8 cellular contexts compared by ENCODE assay signal in genomic region chr9:88075966-88076285, GRCh38.
DNase-seq lines count a peak whose midpoint lies in the region; ATAC-seq and TF ChIP-seq lines count a peak whose summit lies in the region.

No MANE protein-coding gene starts in this region.

- no peaks in the 10 kb centered on the region for H3K27me3 ChIP-seq in BE2C
- no peaks in the 10 kb centered on the region for H3K27me3 ChIP-seq in neural cell (ENCODE audit: insufficient read depth, low read depth, low read length)

- TF ChIP-seq RAD21 in neural cell (conservative IDR thresholded peaks at IDR 0.05), result no peak

- H3K36me3 Mint-ChIP-seq in effector memory CD8-positive, alpha-beta T cell (ENCODE audit: insufficient read depth), result no peaks in the 10 kb centered on the region

- H3K27me3 Mint-ChIP-seq in effector memory CD8-positive, alpha-beta T cell, result peaks cover 59 to 94% of the 10 kb centered on the region in 2 donors

- H3K9me3 Mint-ChIP-seq in effector memory CD8-positive, alpha-beta T cell, result no peaks in the 10 kb centered on the region

- H3K27ac Mint-ChIP-seq in effector memory CD8-positive, alpha-beta T cell, result no peak overlapping the region

- no peaks in the 10 kb centered on the region for H3F3A ChIP-seq in neural cell (ENCODE audit: insufficient read depth, low read length, poor library complexity, severe bottlenecking)

- no peak for ATAC-seq in effector memory CD8-positive, alpha-beta T cell (replicated peaks)

- H3K36me3 ChIP-seq in BE2C, result no peaks in the 10 kb centered on the region
- no peaks in the 10 kb centered on the region for H3K36me3 ChIP-seq in neural cell (ENCODE audit: insufficient read depth, low read length)

- peak overlapping the region; percentile 71 for H3K9ac ChIP-seq in neural cell (ENCODE audit: low read length)

- H2AFZ ChIP-seq in neural cell (ENCODE audit: low read depth, low read length), result peak overlapping the region; percentile 42

- no peaks in the 10 kb centered on the region for H3K4me1 ChIP-seq in BE2C

- no peaks in the 10 kb centered on the region for H3K9me2 ChIP-seq in neural cell (ENCODE audit: insufficient read depth, low read length)

- H3K4me3 ChIP-seq in BE2C (ENCODE audit: low read depth, low read length) (peak overlapping the region; percentile 70), NB4 (ENCODE audit: low read depth, low read length) (peak overlapping the region; percentile 13), neural cell (ENCODE audit: low read length) (peak overlapping the region; percentile 69)

- peak overlapping the region; percentile 79 to 83 for H3K4me3 Mint-ChIP-seq in effector memory CD8-positive, alpha-beta T cell

- H3K4me1 Mint-ChIP-seq in effector memory CD8-positive, alpha-beta T cell (ENCODE audit: low read depth in 2 of 2), result peaks cover 12 to 16% of the 10 kb centered on the region in 2 donors

- peak overlapping the region; percentile 27 for H3K4me2 ChIP-seq in neural cell (ENCODE audit: low read length)

- no peaks in the 10 kb centered on the region for H4K20me1 ChIP-seq in neural cell (ENCODE audit: insufficient read depth)

- no peaks in the 10 kb centered on the region for H3K79me2 ChIP-seq in neural cell (replicated peaks; ENCODE audit: insufficient read depth, low read length)

- peak overlapping the region; percentile 55 for H3K27ac ChIP-seq in neural cell (ENCODE audit: low read length)

- TF ChIP-seq EP300 in neural cell (conservative IDR thresholded peaks at IDR 0.05; ENCODE audit: poor library complexity, severe bottlenecking), result no peak

- DNase-seq in BE2C, result no peak
- DNase-seq in NB4 (ENCODE audit: low read depth), result no peak
- DNase-seq in effector memory CD8-positive, alpha-beta T cell, result no peak
- DNase-seq in stimulated activated CD4-positive, alpha-beta T cell treated with anti-CD3 and anti-CD28 coated beads, Interleukin-4, amount 100 ng/mL, for 4 hours, result no peak
- DNase-seq in cerebellum (ENCODE audit: low spot score), result no peak
- DNase-seq in RKO (ENCODE audit: low spot score), result no peak
- DNase-seq in stimulated activated CD4-positive, alpha-beta T cell treated with anti-CD3 and anti-CD28 coated beads, Interleukin-2, amount 100 ng/mL, for 48 hours, result no peak

- TF ChIP-seq CTCF in BE2C (IDR thresholded peaks at IDR 0.05; ENCODE audit: low read depth, low read length), result no peak
- TF ChIP-seq CTCF in NB4 (IDR thresholded peaks at IDR 0.05; ENCODE audit: low read depth, low read length), result no peak
- no peak for TF ChIP-seq CTCF in neural cell (IDR thresholded peaks at IDR 0.05; ENCODE audit: poor library complexity, severe bottlenecking)

- H3K9me3 ChIP-seq in BE2C (0 out of 2 replicates have a peak, but pooled peaks cover 3% of the 10 kb centered on the region), neural cell (ENCODE audit: low read length) (no peaks in the 10 kb centered on the region)

- no peak for TF ChIP-seq POLR2A in NB4 (IDR thresholded peaks at IDR 0.05; ENCODE audit: extremely low read depth, insufficient read length)

TF ChIP-seq in neural cell, 6 proteins besides CTCF, POLR2A, EP300 and RAD21:
- TF ChIP-seq SMC3 (conservative IDR thresholded peaks at IDR 0.05; ENCODE audit: poor library complexity) (peak; percentile 84), EZH2 (IDR thresholded peaks at IDR 0.05; ENCODE audit: borderline replicate concordance, insufficient read depth, low read length, poor library complexity, severe bottlenecking) (no peak), MXI1 (conservative IDR thresholded peaks at IDR 0.05; ENCODE audit: poor library complexity, severe bottlenecking) (no peak), TAF1 (IDR thresholded peaks at IDR 0.05; ENCODE audit: low read depth) (no peak), REST (IDR thresholded peaks at IDR 0.05; ENCODE audit: borderline replicate concordance) (no peak), POLR2AphosphoS5 (IDR thresholded peaks at IDR 0.05) (no peak)

Comparison
In these comparisons a context has a peak if more than half of its experiments do, and no peak if none do; other contexts are left out.
1. H3K4me3 ChIP-seq: peak in every context shown above with its lines; median percentile 70 in BE2C; 69 in neural cell; 13 in NB4.